8 cellular contexts compared by ENCODE assay signal in genomic region chr19:14419038-14419813, GRCh38. TPM values are rescaled to one million over a fixed set of nuclear protein-coding genes. Genes with fewer than 3 reads are reported as not detected.
DNase-seq lines count a peak whose midpoint lies in the region; ATAC-seq, FAIRE-seq and TF ChIP-seq lines count a peak whose summit lies in the region.

Gene DDX39A (minus strand): TSS chr19:14419341. CDS start chr19:14413220, 6,121 bp downstream.

- 1% methylated on average over 59 to 67 of the region's 67 CpGs for whole genome bisulfite sequencing in pancreas, 2 donors

- H3K27ac ChIP-seq in pancreas (peak within 1 kb of the TSS; percentile 73 to 76 (median 74)), tibial artery (peak within 1 kb of the TSS; percentile 93)

- peak; percentile 90 for FAIRE-seq in pancreas (lab: Jason Lieb, UNC)

- DNase-seq in GM12864 (ENCODE audit: low read depth) (peak; percentile 99), NCI-H1417 (lab: John Stamatoyannopoulos, UW) (peak; percentile 94 to 100 (median 99)), SW 1271 (lab: John Stamatoyannopoulos, UW) (peak; percentile 99), Right ventricle myocardium superior (peak; percentile 99), pancreas (peak; percentile 90 to 98 (median 98)), tibial artery (peak; percentile 99)
- DNase-seq in activated naive CD8-positive, alpha-beta T cell treated with anti-CD3 and anti-CD28 coated beads, Interleukin-2, amount 50 U/mL, for 16 hours (ENCODE audit: low read depth, low spot score) = peak; percentile 96

- H3K27me3 ChIP-seq in pancreas = no peaks in the 10 kb centered on the region
- H3K27me3 ChIP-seq in tibial artery = no peaks in the 10 kb centered on the region

- peak within 1 kb of the TSS; percentile 69 for H3K4me3 ChIP-seq in GM12864 (ENCODE audit: low read depth, low read length)
- H3K4me3 ChIP-seq in pancreas = peak within 1 kb of the TSS; percentile 79 to 96 (median 82)
- H3K4me3 ChIP-seq in tibial artery = peak within 1 kb of the TSS; percentile 81 to 88

- TF ChIP-seq CTCF in GM12864 (IDR thresholded peaks at IDR 0.05; ENCODE audit: low read depth, low read length, missing control alignments) (no peak), pancreas (IDR thresholded peaks at IDR 0.05) (no peak), tibial artery (IDR thresholded peaks at IDR 0.05) (peak in 1 of 2 experiments; percentile 27)

- H3K9me3 ChIP-seq in pancreas (no peaks in the 10 kb centered on the region), tibial artery (no peaks in the 10 kb centered on the region)

- H3K4me1 ChIP-seq in pancreas (peaks cover 0 to 23% (median 0%) of the 10 kb centered on the region in 3 donors), tibial artery (peaks cover 0 to 46% (median 24%) of the 10 kb centered on the region in 4 donors)

- H3K36me3 ChIP-seq in pancreas = no peaks in the 10 kb centered on the region
- H3K36me3 ChIP-seq in tibial artery = no peaks in the 10 kb centered on the region

- peak; percentile 90 for ATAC-seq in HG02759 (IDR thresholded peaks at IDR 0.05; ENCODE audit: unreplicated experiment)
- peak; percentile 98 for ATAC-seq in Right ventricle myocardium superior (ENCODE audit: poor library complexity)
- ATAC-seq in pancreas = peak; percentile 98 to 99 (median 99)

- intact Hi-C loops in Right ventricle myocardium superior (cut with DNase I) (no loop called here), pancreas (cut with DNase I) (no loop called here), tibial artery (cut with DNase I; ENCODE audit: low total_unique reads) (loop anchor here (5.0 to 10.0 kb wide), 2 partner anchors 53 to 214 kb away; partner anchors contain the start of gene ADGRL1)

RNA-seq across cellular contexts. Expression of gene DDX39A, which starts in this region (rescaled TPM):
- total RNA-seq in Right ventricle myocardium superior (29.1 TPM), pancreas (10 to 100 TPM in 5 of 6 donors, 1 to 10 TPM in 1; 9.3 to 25.7 (median 16.7) TPM)
- 10 to 100 TPM; 80.0 to 86.6 TPM for polyA plus RNA-seq in pancreas

Comparison
In these comparisons a context has a peak if more than half of its experiments do, and no peak if none do; other contexts are left out.
1. Peak in every context shown above with its lines: DNase-seq, ATAC-seq, H3K4me3 ChIP-seq and H3K27ac ChIP-seq.